21 cellular contexts compared by ENCODE assay signal in genomic region chr9:104264431-104264830, GRCh38.
A peak's percentile ranks its signal among the peaks of the same experiment; 100 is the strongest.
DNase-seq lines count a peak whose midpoint lies in the region; ATAC-seq, FAIRE-seq and TF ChIP-seq lines count a peak whose summit lies in the region.
"Had no signal": no experiment of that assay in that cellular context is flagged by ENCODE, and none has a peak within 500 bp of the region (broad histone marks: within the 10 kb centered on the region; RNA-seq: fewer than 3 reads in every experiment).

No MANE protein-coding gene starts in this region.

- intact Hi-C loops in sciatic nerve (cut with DNase I): no loop called here

- no peak for TF ChIP-seq EP300 in upper lobe of left lung (IDR thresholded peaks at IDR 0.05)

- no peak overlapping the region for H3K4me3 Mint-ChIP-seq in nephron progenitor cell
- H3K4me3 Mint-ChIP-seq: CD4-positive, alpha-beta memory T cell had no signal

- no peaks in the 10 kb centered on the region for H3K9me3 ChIP-seq in upper lobe of left lung
- H3K9me3 ChIP-seq: A549 had no signal

- no peaks in the 10 kb centered on the region for H3K27me3 Mint-ChIP-seq in nephron progenitor cell (ENCODE audit: low read depth, poor library complexity)
- H3K27me3 Mint-ChIP-seq: CD4-positive, alpha-beta memory T cell had no signal

- no peak for TF ChIP-seq POLR2A in upper lobe of left lung (IDR thresholded peaks at IDR 0.05)

- no peak overlapping the region for H3K4me3 ChIP-seq in fibroblast of villous mesenchyme (ENCODE audit: low read depth, low read length)
- H3K4me3 ChIP-seq in upper lobe of left lung: no peak overlapping the region
- H3K4me3 ChIP-seq: A549, GM23248 had no signal

- TF ChIP-seq CTCF in fibroblast of villous mesenchyme (IDR thresholded peaks at IDR 0.05; ENCODE audit: insufficient read depth, low read depth, low read length): no peak
- no peak for TF ChIP-seq CTCF in nephron progenitor cell (IDR thresholded peaks at IDR 0.05)
- no peak for TF ChIP-seq CTCF in upper lobe of left lung (IDR thresholded peaks at IDR 0.05)

- peaks cover 42% of the 10 kb centered on the region for H3K4me1 Mint-ChIP-seq in nephron progenitor cell
- H3K4me1 Mint-ChIP-seq: CD4-positive, alpha-beta memory T cell had no signal

- H3K36me3 Mint-ChIP-seq in nephron progenitor cell (ENCODE audit: low read depth): peaks cover 11% of the 10 kb centered on the region
- H3K36me3 Mint-ChIP-seq: CD4-positive, alpha-beta memory T cell had no signal

- H3K27ac ChIP-seq in upper lobe of left lung: no peak overlapping the region
- H3K27ac ChIP-seq: A549, GM23248 had no signal

- FAIRE-seq in islet of Langerhans (lab: Jason Lieb, UNC): peak; percentile 55
- FAIRE-seq: A549, GM12891, GM19239, H1 had no signal

- peaks cover 16% of the 10 kb centered on the region for H3K9me3 Mint-ChIP-seq in nephron progenitor cell

- no peaks in the 10 kb centered on the region for H3K36me3 ChIP-seq in upper lobe of left lung

- ATAC-seq in upper lobe of left lung (ENCODE audit: low FRiP score in 2 of 2): no peak
- no peak for ATAC-seq in sciatic nerve
- ATAC-seq: A549 had no signal

- peak; percentile 59 for DNase-seq in amniotic epithelial cell (ENCODE audit: low read depth)
- DNase-seq in fibroblast of villous mesenchyme (ENCODE audit: low read depth): peak; percentile 3
- DNase-seq in nephron progenitor cell: no peak
- no peak for DNase-seq in activated CD8-positive, alpha-beta memory T cell treated with anti-CD3 and anti-CD28 coated beads for 24 hours
- DNase-seq in upper lobe of left lung: no peak
- DNase-seq in sciatic nerve (ENCODE audit: low spot score): no peak
- DNase-seq: 8988T; C1 segment of cervical spinal cord; Calu3; CD4-positive, alpha-beta memory T cell; DMS53; DMS79 treated with DMSO at 0.1 percent for 48 hours; GF-D8; GM23248; H7; HCEC 1CT had no signal

- WGBS in upper lobe of left lung, 2 donors: 0 to 7% methylated on average over 1 of the region's 1 CpG

- H3K4me1 ChIP-seq in upper lobe of left lung: no peaks in the 10 kb centered on the region
- H3K4me1 ChIP-seq: A549 had no signal

- no peaks in the 10 kb centered on the region for H3K27me3 ChIP-seq in upper lobe of left lung

- H3K27ac Mint-ChIP-seq in nephron progenitor cell: peak overlapping the region; percentile 32
- H3K27ac Mint-ChIP-seq: CD4-positive, alpha-beta memory T cell had no signal

Comparison
In these comparisons a context has a peak if more than half of its experiments do, and no peak if none do; other contexts are left out.
1. DNase-seq: peak in amniotic epithelial cell (single experiment) and fibroblast of villous mesenchyme (single experiment); none in nephron progenitor cell (single experiment), activated CD8-positive, alpha-beta memory T cell treated with anti-CD3 and anti-CD28 coated beads for 24 hours (single experiment), upper lobe of left lung (0 of 2) and sciatic nerve (single experiment).